ENCODE assay signal across 37 cellular contexts in the genomic region with DNA sequence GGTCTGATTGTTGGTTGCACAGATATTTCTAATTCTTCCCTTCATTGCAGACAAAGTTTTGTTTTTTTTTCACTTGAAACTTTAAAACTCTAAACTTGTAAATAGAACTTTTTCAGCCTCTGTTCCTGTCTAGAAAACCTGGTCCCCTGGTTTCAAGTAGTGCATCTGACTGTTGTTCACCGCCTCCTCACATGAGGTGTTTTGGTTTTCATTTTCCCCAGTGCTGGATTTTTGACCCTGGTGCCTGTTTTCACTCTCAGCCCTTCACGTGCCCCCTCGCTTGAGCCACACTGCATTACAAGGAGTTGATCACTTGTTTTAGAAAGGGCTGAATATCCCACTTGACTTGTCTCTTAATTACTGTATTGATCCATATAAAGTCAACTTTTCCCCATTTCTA.
"Had no signal": no experiment of that assay in that cellular context is flagged by ENCODE, and none has a peak within 500 bp of the region (broad histone marks: within the 10 kb centered on the region; RNA-seq: fewer than 3 reads in every experiment).

No MANE protein-coding gene starts in this region.

- H3K9me3 Mint-ChIP-seq: activated CD4-positive, alpha-beta T cell treated with anti-CD3 and anti-CD28 coated beads, Interleukin-2, amount 10 ng/mL, durations not matched to agents 24 days and 14 days; activated CD8-positive, alpha-beta T cell treated with anti-CD3 and anti-CD28 coated beads for 36 hours; T-helper 1 cell treated with Interleukin-12 subunit alpha and Interleukin-12 subunit beta and Interleukin-4 antibody, amounts not matched to agents 30 μg/mL and 1 μg/mL, for 36 hours; T-helper 2 cell treated with Interferon-gamma antibody and Interleukin-4, amounts not matched to agents 5 μg/mL and 100 μg/mL, for 36 hours had no signal

- ATAC-seq: activated CD8-positive, alpha-beta T cell treated with anti-CD3 and anti-CD28 coated beads for 36 hours; activated naive CD4-positive, alpha-beta T cell treated with anti-CD3 and anti-CD28 coated beads, Interleukin-2, amount 50 U/mL, for 72 hours; activated T-cell treated with anti-CD3 and anti-CD28 coated beads, Interleukin-2, amount 50 U/mL, for 4 hours; activated T-cell treated with anti-CD3 and anti-CD28 coated beads, Interleukin-2, amount 50 U/mL, for 72 hours; activated T-helper 17 cell treated with anti-CD3 and anti-CD28 coated beads, Interleukin-2, amount 50 U/mL, for 72 hours; body of pancreas had no signal

- H3K9me3 ChIP-seq: adrenal gland, body of pancreas, breast epithelium had no signal

- H3K4me3 Mint-ChIP-seq: activated B cell treated with CpG ODN at 0.5 μM for 24 hours; activated CD4-positive, alpha-beta memory T cell treated with anti-CD3 and anti-CD28 coated beads for 36 hours; activated CD4-positive, alpha-beta T cell treated with anti-CD3 and anti-CD28 coated beads, Interleukin-2, amount 10 ng/mL, durations not matched to agents 24 days and 14 days; activated CD8-positive, alpha-beta T cell treated with anti-CD3 and anti-CD28 coated beads for 36 hours; activated naive CD4-positive, alpha-beta T cell treated with anti-CD3 and anti-CD28 coated beads for 36 hours; activated naive CD8-positive, alpha-beta T cell treated with anti-CD3 and anti-CD28 coated beads for 36 hours; activated T-cell treated with anti-CD3 and anti-CD28 coated beads, Interleukin-2, amount 50 U/mL, for 4 hours; activated T-cell treated with anti-CD3 and anti-CD28 coated beads, Interleukin-2, amount 50 U/mL, for 72 hours; activated T-helper 1 cell treated with anti-CD3 and anti-CD28 coated beads, Interleukin-12 subunit alpha, Interleukin-12 subunit beta, Interleukin-2, Interleukin-4 antibody, amounts not matched to agents 30 ng/mL and 10 ng/mL and 1 ng/mL, durations not matched to agents 14 hours and 24 hours and 36 hours; activated T-helper 17 cell treated with anti-CD3 and anti-CD28 coated beads, Interleukin-2, amount 50 U/mL, for 72 hours; T-helper 1 cell treated with Interleukin-12 subunit alpha and Interleukin-12 subunit beta and Interleukin-4 antibody, amounts not matched to agents 30 μg/mL and 1 μg/mL, for 36 hours; T-helper 2 cell treated with Interferon-gamma antibody and Interleukin-4, amounts not matched to agents 5 μg/mL and 100 μg/mL, for 36 hours had no signal

- FAIRE-seq: astrocyte, TTC549 had no signal

- H3K27ac ChIP-seq: adrenal gland, body of pancreas, brain microvascular endothelial cell, breast epithelium, VCaP had no signal

- H3K27me3 Mint-ChIP-seq: activated B cell treated with CpG ODN at 0.5 μM for 24 hours; activated naive CD8-positive, alpha-beta T cell treated with anti-CD3 and anti-CD28 coated beads for 36 hours had no signal

- DNase-seq: activated B cell treated with CpG ODN at 0.5 μM for 24 hours; activated CD4-positive, alpha-beta memory T cell treated with anti-CD3 and anti-CD28 coated beads for 36 hours; activated CD4-positive, alpha-beta T cell treated with anti-CD3 and anti-CD28 coated beads for 4 hours; activated CD4-positive, alpha-beta T cell treated with anti-CD3 and anti-CD28 coated beads, Interleukin-2, amount 10 ng/mL, durations not matched to agents 24 days and 14 days; activated CD4-positive, alpha-beta T cell treated with anti-CD3 and anti-CD28 coated beads, Interleukin-2, amount 50 U/mL, for 1 hour; activated CD4-positive, alpha-beta T cell treated with anti-CD3 and anti-CD28 coated beads, Interleukin-2, amount 50 U/mL, for 4 hours; activated CD4-positive, CD25-positive, alpha-beta regulatory T cell treated with anti-CD3 and anti-CD28 coated beads, Interleukin-2, amount 50 U/mL, for 72 hours; activated CD8-positive, alpha-beta memory T cell treated with anti-CD3 and anti-CD28 coated beads, Interleukin-2, amount 50 U/mL, for 4 hours; activated CD8-positive, alpha-beta T cell treated with anti-CD3 and anti-CD28 coated beads for 36 hours; activated effector memory CD4-positive, alpha-beta T cell treated with anti-CD3 and anti-CD28 coated beads, Interleukin-2, amount 50 U/mL, for 16 hours; activated gamma-delta T cell treated with Interleukin-2 at 50 U/mL for 16 hours; activated naive CD4-positive, alpha-beta T cell; activated naive CD4-positive, alpha-beta T cell treated with anti-CD3 and anti-CD28 coated beads for 36 hours; activated naive CD4-positive, alpha-beta T cell treated with anti-CD3 and anti-CD28 coated beads, Interleukin-2, amount 50 U/mL, for 16 hours; activated naive CD8-positive, alpha-beta T cell treated with anti-CD3 and anti-CD28 coated beads for 36 hours; activated T-cell treated with anti-CD3 and anti-CD28 coated beads for 4 hours; activated T-cell treated with anti-CD3 and anti-CD28 coated beads, Interleukin-2, amount 50 U/mL, for 1 hour; activated T-cell treated with anti-CD3 and anti-CD28 coated beads, Interleukin-2, amount 50 U/mL, for 4 hours; activated T-cell treated with anti-CD3 and anti-CD28 coated beads, Interleukin-2, amount 50 U/mL, for 72 hours; adrenal gland; amniotic stem cell; aorta; body of pancreas; brain microvascular endothelial cell; central memory CD4-positive, alpha-beta T cell; T-helper 1 cell; T-helper 2 cell; T-helper 9 cell had no signal

- H3K27ac Mint-ChIP-seq: activated B cell treated with CpG ODN at 0.5 μM for 24 hours; activated CD4-positive, alpha-beta memory T cell treated with anti-CD3 and anti-CD28 coated beads for 36 hours; activated CD4-positive, alpha-beta T cell treated with anti-CD3 and anti-CD28 coated beads, Interleukin-2, amount 10 ng/mL, durations not matched to agents 24 days and 14 days; activated CD8-positive, alpha-beta T cell treated with anti-CD3 and anti-CD28 coated beads for 36 hours; activated naive CD4-positive, alpha-beta T cell treated with anti-CD3 and anti-CD28 coated beads for 36 hours; activated naive CD4-positive, alpha-beta T cell treated with anti-CD3 and anti-CD28 coated beads, Interleukin-2, amount 50 U/mL, for 72 hours; activated naive CD8-positive, alpha-beta T cell treated with anti-CD3 and anti-CD28 coated beads for 36 hours; activated T-cell treated with anti-CD3 and anti-CD28 coated beads, Interleukin-2, amount 50 U/mL, for 72 hours; activated T-helper 1 cell treated with anti-CD3 and anti-CD28 coated beads, Interleukin-12 subunit alpha, Interleukin-12 subunit beta, Interleukin-2, Interleukin-4 antibody, amounts not matched to agents 30 ng/mL and 10 ng/mL and 1 ng/mL, durations not matched to agents 14 hours and 24 hours and 36 hours; activated T-helper 17 cell treated with anti-CD3 and anti-CD28 coated beads, Interleukin-2, amount 50 U/mL, for 72 hours; T-helper 1 cell treated with Interleukin-12 subunit alpha and Interleukin-12 subunit beta and Interleukin-4 antibody, amounts not matched to agents 30 μg/mL and 1 μg/mL, for 36 hours; T-helper 2 cell treated with Interferon-gamma antibody and Interleukin-4, amounts not matched to agents 5 μg/mL and 100 μg/mL, for 36 hours had no signal

- H3K4me1 Mint-ChIP-seq: activated B cell treated with CpG ODN at 0.5 μM for 24 hours; activated T-helper 17 cell treated with anti-CD3 and anti-CD28 coated beads, Interleukin-2, amount 50 U/mL, for 72 hours had no signal

- H3K4me1 ChIP-seq: adrenal gland, body of pancreas, breast epithelium had no signal

- H3K36me3 ChIP-seq: adrenal gland, brain microvascular endothelial cell, breast epithelium had no signal

- H3K27me3 ChIP-seq: adrenal gland, body of pancreas, brain microvascular endothelial cell, breast epithelium had no signal

- H3K4me3 ChIP-seq: adrenal gland, body of pancreas, breast epithelium had no signal
